ENCODE assay signal across 13 cellular contexts in genomic region chr5:68247627-68248026, GRCh38. TPM values are rescaled to one million over a fixed set of nuclear protein-coding genes. Genes with fewer than 3 reads are reported as not detected.
A peak's percentile ranks its signal among the peaks of the same experiment; 100 is the strongest.
DNase-seq lines count a peak whose midpoint lies in the region; ATAC-seq and TF ChIP-seq lines count a peak whose summit lies in the region.
"Had no signal": no experiment of that assay in that cellular context is flagged by ENCODE, and none has a peak within 500 bp of the region (broad histone marks: within the 10 kb centered on the region; RNA-seq: fewer than 3 reads in every experiment).

No MANE protein-coding gene starts in this region.

- no peak overlapping the region for H3K23ac ChIP-seq in trophoblast cell (ENCODE audit: low read length)

- H3K79me1 ChIP-seq in trophoblast cell (ENCODE audit: low read length) = no peaks in the 10 kb centered on the region

- H3K4me2 ChIP-seq in trophoblast cell (ENCODE audit: low read length) = no peak overlapping the region

- no peak overlapping the region for H4K8ac ChIP-seq in trophoblast cell (ENCODE audit: low read depth, low read length)

- H2AK5ac ChIP-seq in trophoblast cell (ENCODE audit: low read length) = no peak overlapping the region

- H3K27ac ChIP-seq in trophoblast cell (ENCODE audit: low read depth, low read length) = no peak overlapping the region
- H3K27ac ChIP-seq: 22Rv1 had no signal

- no peak overlapping the region for H3K4ac ChIP-seq in trophoblast cell (ENCODE audit: low read depth, low read length)

- no peaks in the 10 kb centered on the region for H3K36me3 Mint-ChIP-seq in activated T-cell treated with anti-CD3 and anti-CD28 coated beads, Interleukin-2, amount 50 U/mL, for 72 hours (ENCODE audit: insufficient read depth in 2 of 2)
- peaks cover 12% of the 10 kb centered on the region for H3K36me3 Mint-ChIP-seq in activated T-cell treated with anti-CD3 and anti-CD28 coated beads, Interleukin-2, amount 50 U/mL, for 24 hours (ENCODE audit: low read depth)
- peaks cover 2% of the 10 kb centered on the region for H3K36me3 Mint-ChIP-seq in chondrocyte (ENCODE audit: low read depth)

- no peak overlapping the region for H4K12ac ChIP-seq in trophoblast cell (ENCODE audit: low read depth, low read length)

- ATAC-seq in activated T-cell treated with anti-CD3 and anti-CD28 coated beads, Interleukin-2, amount 50 U/mL, for 72 hours (replicated peaks in 1 of 2) = no peak
- no peak for ATAC-seq in GM21447 (IDR thresholded peaks at IDR 0.05; ENCODE audit: unreplicated experiment)

- H3K9me3 Mint-ChIP-seq in activated T-cell treated with anti-CD3 and anti-CD28 coated beads, Interleukin-2, amount 50 U/mL, for 72 hours = no peaks in the 10 kb centered on the region
- no peaks in the 10 kb centered on the region for H3K9me3 Mint-ChIP-seq in activated T-cell treated with anti-CD3 and anti-CD28 coated beads, Interleukin-2, amount 50 U/mL, for 24 hours
- no peaks in the 10 kb centered on the region for H3K9me3 Mint-ChIP-seq in chondrocyte (ENCODE audit: low read depth)
- H3K9me3 Mint-ChIP-seq: CD8-positive, alpha-beta memory T cell had no signal

- peaks cover 10 to 15% of the 10 kb centered on the region in 2 experiments for H3K4me1 ChIP-seq in trophoblast cell (ENCODE audit: control insufficient read depth in 1 of 2, insufficient read depth in 2 of 2, low read length in 2 of 2)

- no peak for TF ChIP-seq CTCF in chondrocyte (IDR thresholded peaks at IDR 0.05)

- H3K36me3 ChIP-seq in trophoblast cell (ENCODE audit: control insufficient read depth in 1 of 2, insufficient read depth in 2 of 2, low read length in 2 of 2) = peaks cover 0 to 3% of the 10 kb centered on the region in 2 experiments
- H3K36me3 ChIP-seq: HAP-1 had no signal

- H2BK120ac ChIP-seq in trophoblast cell (ENCODE audit: insufficient read depth, low read length, poor library complexity) = no peak overlapping the region

- no peak overlapping the region for H3K4me3 Mint-ChIP-seq in activated T-cell treated with anti-CD3 and anti-CD28 coated beads, Interleukin-2, amount 50 U/mL, for 72 hours
- no peak overlapping the region for H3K4me3 Mint-ChIP-seq in activated T-cell treated with anti-CD3 and anti-CD28 coated beads, Interleukin-2, amount 50 U/mL, for 24 hours
- no peak overlapping the region for H3K4me3 Mint-ChIP-seq in chondrocyte (ENCODE audit: unreplicated experiment)

- no peak overlapping the region for H4K91ac ChIP-seq in trophoblast cell (ENCODE audit: low read depth, low read length)

- no peak for DNase-seq in activated T-cell treated with anti-CD3 and anti-CD28 coated beads, Interleukin-2, amount 50 U/mL, for 72 hours
- DNase-seq in activated T-cell treated with anti-CD3 and anti-CD28 coated beads, Interleukin-2, amount 50 U/mL, for 24 hours = no peak
- DNase-seq in chondrocyte (ENCODE audit: low spot score) (no peak), trophoblast cell (no peak), NCI-H2107 (lab: John Stamatoyannopoulos, UW) (no peak)
- no peak for DNase-seq in stimulated activated CD4-positive, alpha-beta T cell treated with anti-CD3 and anti-CD28 coated beads, Interleukin-4, amount 100 ng/mL, for 1 hour
- DNase-seq: Caco-2; CD8-positive, alpha-beta memory T cell; DND-41; GF-D8 had no signal

- H2BK12ac ChIP-seq in trophoblast cell (ENCODE audit: low read length) = no peak overlapping the region

- H3K14ac ChIP-seq in trophoblast cell (ENCODE audit: low read length) = no peak overlapping the region

- H3K79me2 ChIP-seq in trophoblast cell (ENCODE audit: control insufficient read depth, insufficient read depth, low read length, poor library complexity) = peaks cover 8% of the 10 kb centered on the region

- no peaks in the 10 kb centered on the region for H3K27me3 ChIP-seq in trophoblast cell (ENCODE audit: insufficient read depth, low read length)

- no CpG with 5 or more reads among the region's 3 CpGs for WGBS in trophoblast cell (ENCODE audit: extremely low coverage, insufficient coverage, insufficient read length)

- H3K9ac ChIP-seq in trophoblast cell (ENCODE audit: low read length) = no peak overlapping the region

- no peak overlapping the region for H2BK5ac ChIP-seq in trophoblast cell (ENCODE audit: low read depth, low read length, poor library complexity)

- H2AFZ ChIP-seq in trophoblast cell (ENCODE audit: insufficient read depth, low read length, poor library complexity) = no peak overlapping the region

- peaks cover 75% of the 10 kb centered on the region for H3K4me1 Mint-ChIP-seq in activated T-cell treated with anti-CD3 and anti-CD28 coated beads, Interleukin-2, amount 50 U/mL, for 72 hours (ENCODE audit: low read depth)
- peaks cover 82% of the 10 kb centered on the region for H3K4me1 Mint-ChIP-seq in activated T-cell treated with anti-CD3 and anti-CD28 coated beads, Interleukin-2, amount 50 U/mL, for 24 hours (ENCODE audit: low read depth)
- H3K4me1 Mint-ChIP-seq in chondrocyte (ENCODE audit: low read depth) = peaks cover 70% of the 10 kb centered on the region

- no peaks in the 10 kb centered on the region for H3K9me3 ChIP-seq in trophoblast cell (ENCODE audit: insufficient read depth, low read depth, low read length)
- H3K9me3 ChIP-seq: Caco-2, HAP-1 had no signal

- no peaks in the 10 kb centered on the region for H3K27me3 Mint-ChIP-seq in activated T-cell treated with anti-CD3 and anti-CD28 coated beads, Interleukin-2, amount 50 U/mL, for 72 hours (ENCODE audit: low read depth)
- no peaks in the 10 kb centered on the region for H3K27me3 Mint-ChIP-seq in activated T-cell treated with anti-CD3 and anti-CD28 coated beads, Interleukin-2, amount 50 U/mL, for 24 hours
- no peaks in the 10 kb centered on the region for H3K27me3 Mint-ChIP-seq in chondrocyte (ENCODE audit: low read depth)

- H3K27ac Mint-ChIP-seq in activated T-cell treated with anti-CD3 and anti-CD28 coated beads, Interleukin-2, amount 50 U/mL, for 72 hours = peak overlapping the region; percentile 28
- H3K27ac Mint-ChIP-seq in activated T-cell treated with anti-CD3 and anti-CD28 coated beads, Interleukin-2, amount 50 U/mL, for 24 hours = no peak overlapping the region
- H3K27ac Mint-ChIP-seq in chondrocyte (ENCODE audit: unreplicated experiment) = peak overlapping the region; percentile 36

- no peak overlapping the region for H3K4me3 ChIP-seq in trophoblast cell (ENCODE audit: low read depth, low read length)
- H3K4me3 ChIP-seq: HAP-1 had no signal

- peak overlapping the region; percentile 75 for H3K18ac ChIP-seq in trophoblast cell (ENCODE audit: low read length)

RNA-seq across cellular contexts. Expression of gene PIK3R1, which starts 32.1 kb away (rescaled TPM):
- total RNA-seq in activated T-cell treated with anti-CD3 and anti-CD28 coated beads, Interleukin-2, amount 50 U/mL, for 72 hours = 10 to 100 TPM; 46.5 to 74.2 TPM
- 56.2 to 63.1 TPM (median 60.7 TPM) in 3 replicates for total RNA-seq in chondrocyte
- 94.8 and 100 TPM in 2 replicates for polyA plus RNA-seq in trophoblast cell (2013)
